ENCODE assay signal across 8 cellular contexts in genomic region chr9:93302586-93303257, GRCh38.
A peak's percentile ranks its signal among the peaks of the same experiment; 100 is the strongest.
DNase-seq lines count a peak whose midpoint lies in the region; ATAC-seq and TF ChIP-seq lines count a peak whose summit lies in the region.

No MANE protein-coding gene starts in this region.

- H3K4me1 Mint-ChIP-seq in CD4-positive, alpha-beta T cell (ENCODE audit: low read depth): peaks cover 2% of the 10 kb centered on the region

- POLR2A ChIA-PET in CD4-positive, alpha-beta T cell (lab: Charles Lee): interaction anchor here (0.6 to 1.3 kb wide), 4 partner anchors 86 to 274 kb away, joined by 3 to 4 read pairs (median 4); no protein-coding TSS in a partner anchor

- H3K27me3 ChIP-seq in CD4-positive, alpha-beta T cell (ENCODE audit: control insufficient read depth, insufficient read depth, low read length): no peaks in the 10 kb centered on the region

- peak; percentile 91 for ATAC-seq in CD4-positive, alpha-beta T cell (ENCODE audit: poor library complexity)
- no peak for ATAC-seq in HG03039 (IDR thresholded peaks at IDR 0.05; ENCODE audit: unreplicated experiment)
- no peak for ATAC-seq in GM19324 (IDR thresholded peaks at IDR 0.05; ENCODE audit: low FRiP score, unreplicated experiment)

- H3K36me3 Mint-ChIP-seq in CD4-positive, alpha-beta T cell (ENCODE audit: low read depth): no peaks in the 10 kb centered on the region

- H3K27ac Mint-ChIP-seq in CD4-positive, alpha-beta T cell: no peak overlapping the region

- no peaks in the 10 kb centered on the region for H3K27me3 Mint-ChIP-seq in CD4-positive, alpha-beta T cell

- TF ChIP-seq CTCF in CD4-positive, alpha-beta T cell (IDR thresholded peaks at IDR 0.05): peak; percentile 59

- H3K4me3 Mint-ChIP-seq in CD4-positive, alpha-beta T cell: no peak overlapping the region

- intact Hi-C loops in CD4-positive, alpha-beta T cell (cut with DNase I, micrococcal nuclease): loop anchor here (1.0 to 10.0 kb wide), 7 partner anchors 142 to 458 kb away; no protein-coding TSS in a partner anchor

- CTCF ChIA-PET in CD4-positive, alpha-beta T cell (lab: Charles Lee): interaction anchor here (0.8 to 1.1 kb wide), 5 partner anchors 142 to 349 kb away, joined by 3 to 5 read pairs (median 4); no protein-coding TSS in a partner anchor

- H3K27ac ChIP-seq in CD4-positive, alpha-beta T cell (ENCODE audit: low read depth, low read length): no peak overlapping the region

- H3K9me3 ChIP-seq in CD4-positive, alpha-beta T cell (ENCODE audit: control insufficient read depth, low read length): no peaks in the 10 kb centered on the region

- no peaks in the 10 kb centered on the region for H3K9me3 Mint-ChIP-seq in CD4-positive, alpha-beta T cell

- peak; percentile 36 to 68 (median 56) for DNase-seq in CD4-positive, alpha-beta T cell
- DNase-seq in HPDE6-E6E7 (ENCODE audit: extremely low spot score) (peak; percentile 33), RPMI7951 (ENCODE audit: low read depth) (peak; percentile 36), glomerular endothelial cell (ENCODE audit: extremely low read depth, low read depth, low spot score) (peak; percentile 10), renal cortical epithelial cell (ENCODE audit: low read depth) (peak; percentile 49)
- peak; percentile 83 for DNase-seq in activated effector memory CD4-positive, alpha-beta T cell treated with anti-CD3 and anti-CD28 coated beads, Interleukin-2, amount 50 U/mL, for 16 hours

Comparison
In these comparisons a context has a peak if more than half of its experiments do, and no peak if none do; other contexts are left out.
1. DNase-seq: peak in every context shown above with its lines; median percentile 83 in activated effector memory CD4-positive, alpha-beta T cell treated with anti-CD3 and anti-CD28 coated beads, Interleukin-2, amount 50 U/mL, for 16 hours; 56 in CD4-positive, alpha-beta T cell; 49 in renal cortical epithelial cell; 36 in RPMI7951; 33 in HPDE6-E6E7; 10 in glomerular endothelial cell.